ENCODE assay signal across 1 cellular context in the genomic region with DNA sequence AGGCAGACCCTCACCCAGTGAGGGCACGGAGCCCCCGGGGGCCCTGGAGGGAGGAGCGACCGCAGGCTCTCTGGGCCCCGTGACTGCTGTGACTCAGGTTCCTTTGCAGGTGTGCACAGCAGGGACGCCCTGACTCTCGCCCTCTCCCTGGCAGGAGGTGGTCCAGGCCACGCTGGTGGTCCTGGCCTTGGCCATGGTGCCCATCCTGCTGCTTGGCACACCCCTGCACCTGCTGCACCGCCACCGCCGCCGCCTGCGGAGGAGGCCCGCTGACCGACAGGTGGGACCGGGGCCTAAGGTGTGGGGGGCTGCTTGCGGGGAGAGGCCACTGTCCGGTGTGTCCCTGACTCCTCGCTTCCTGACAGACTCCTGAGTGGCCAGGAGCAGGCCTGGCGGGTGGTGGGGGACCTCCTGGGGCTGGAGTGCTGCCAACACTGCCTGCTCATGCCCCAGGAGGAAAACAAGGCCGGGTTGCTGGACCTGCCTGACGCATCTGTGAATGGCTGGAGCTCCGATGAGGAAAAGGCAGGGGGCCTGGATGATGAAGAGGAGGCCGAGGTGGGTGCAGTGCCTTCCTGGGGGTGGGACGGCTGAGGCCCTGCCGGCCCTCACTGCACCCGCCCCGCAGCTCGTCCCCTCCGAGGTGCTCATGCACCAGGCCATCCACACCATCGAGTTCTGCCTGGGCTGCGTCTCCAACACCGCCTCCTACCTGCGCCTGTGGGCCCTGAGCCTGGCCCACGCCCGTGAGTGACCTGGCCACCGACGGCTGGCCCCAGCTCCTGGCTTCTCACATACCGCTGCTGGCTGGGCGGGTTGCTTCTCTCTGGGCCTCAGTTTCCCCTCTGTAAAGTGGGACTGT.
TF ChIP-seq lines count a peak whose summit lies in the region.

No MANE protein-coding gene starts in this region.

TF ChIP-seq in K562, 482 proteins besides CTCF, POLR2A, EP300 and RAD21:
- TF ChIP-seq RBFOX2 (IDR thresholded peaks at IDR 0.05; ENCODE audit: low read depth, low read length) = peak; percentile 54; the same call in 1 of the 2 replicates
- TF ChIP-seq, protein P1, sequence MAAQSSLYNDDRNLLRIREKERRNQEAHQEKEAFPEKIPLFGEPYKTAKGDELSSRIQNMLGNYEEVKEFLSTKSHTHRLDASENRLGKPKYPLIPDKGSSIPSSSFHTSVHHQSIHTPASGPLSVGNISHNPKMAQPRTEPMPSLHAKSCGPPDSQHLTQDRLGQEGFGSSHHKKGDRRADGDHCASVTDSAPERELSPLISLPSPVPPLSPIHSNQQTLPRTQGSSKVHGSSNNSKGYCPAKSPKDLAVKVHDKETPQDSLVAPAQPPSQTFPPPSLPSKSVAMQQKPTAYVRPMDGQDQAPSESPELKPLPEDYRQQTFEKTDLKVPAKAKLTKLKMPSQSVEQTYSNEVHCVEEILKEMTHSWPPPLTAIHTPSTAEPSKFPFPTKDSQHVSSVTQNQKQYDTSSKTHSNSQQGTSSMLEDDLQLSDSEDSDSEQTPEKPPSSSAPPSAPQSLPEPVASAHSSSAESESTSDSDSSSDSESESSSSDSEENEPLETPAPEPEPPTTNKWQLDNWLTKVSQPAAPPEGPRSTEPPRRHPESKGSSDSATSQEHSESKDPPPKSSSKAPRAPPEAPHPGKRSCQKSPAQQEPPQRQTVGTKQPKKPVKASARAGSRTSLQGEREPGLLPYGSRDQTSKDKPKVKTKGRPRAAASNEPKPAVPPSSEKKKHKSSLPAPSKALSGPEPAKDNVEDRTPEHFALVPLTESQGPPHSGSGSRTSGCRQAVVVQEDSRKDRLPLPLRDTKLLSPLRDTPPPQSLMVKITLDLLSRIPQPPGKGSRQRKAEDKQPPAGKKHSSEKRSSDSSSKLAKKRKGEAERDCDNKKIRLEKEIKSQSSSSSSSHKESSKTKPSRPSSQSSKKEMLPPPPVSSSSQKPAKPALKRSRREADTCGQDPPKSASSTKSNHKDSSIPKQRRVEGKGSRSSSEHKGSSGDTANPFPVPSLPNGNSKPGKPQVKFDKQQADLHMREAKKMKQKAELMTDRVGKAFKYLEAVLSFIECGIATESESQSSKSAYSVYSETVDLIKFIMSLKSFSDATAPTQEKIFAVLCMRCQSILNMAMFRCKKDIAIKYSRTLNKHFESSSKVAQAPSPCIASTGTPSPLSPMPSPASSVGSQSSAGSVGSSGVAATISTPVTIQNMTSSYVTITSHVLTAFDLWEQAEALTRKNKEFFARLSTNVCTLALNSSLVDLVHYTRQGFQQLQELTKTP (IDR thresholded peaks at IDR 0.05; ENCODE audit: low read depth in 1 of 2, partially characterized antibody in 2 of 2) = no peak
- TF ChIP-seq, protein P2, sequence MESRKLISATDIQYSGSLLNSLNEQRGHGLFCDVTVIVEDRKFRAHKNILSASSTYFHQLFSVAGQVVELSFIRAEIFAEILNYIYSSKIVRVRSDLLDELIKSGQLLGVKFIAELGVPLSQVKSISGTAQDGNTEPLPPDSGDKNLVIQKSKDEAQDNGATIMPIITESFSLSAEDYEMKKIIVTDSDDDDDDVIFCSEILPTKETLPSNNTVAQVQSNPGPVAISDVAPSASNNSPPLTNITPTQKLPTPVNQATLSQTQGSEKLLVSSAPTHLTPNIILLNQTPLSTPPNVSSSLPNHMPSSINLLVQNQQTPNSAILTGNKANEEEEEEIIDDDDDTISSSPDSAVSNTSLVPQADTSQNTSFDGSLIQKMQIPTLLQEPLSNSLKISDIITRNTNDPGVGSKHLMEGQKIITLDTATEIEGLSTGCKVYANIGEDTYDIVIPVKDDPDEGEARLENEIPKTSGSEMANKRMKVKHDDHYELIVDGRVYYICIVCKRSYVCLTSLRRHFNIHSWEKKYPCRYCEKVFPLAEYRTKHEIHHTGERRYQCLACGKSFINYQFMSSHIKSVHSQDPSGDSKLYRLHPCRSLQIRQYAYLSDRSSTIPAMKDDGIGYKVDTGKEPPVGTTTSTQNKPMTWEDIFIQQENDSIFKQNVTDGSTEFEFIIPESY (CRISPR knock-in tag; IDR thresholded peaks at IDR 0.05) = peak; percentile 75
- no peak for TF ChIP-seq ZNF696 (CRISPR knock-in tag; conservative IDR thresholded peaks at IDR 0.05)
- peak; percentile 14 for TF ChIP-seq RBM22 (IDR thresholded peaks at IDR 0.05; ENCODE audit: low read depth, low read length, poor library complexity, severe bottlenecking)
- no peak for TF ChIP-seq ZNF239 (CRISPR knock-in tag; IDR thresholded peaks at IDR 0.05)
- peak; percentile 63; the same call in 1 of the 2 replicates for TF ChIP-seq POLR2G (IDR thresholded peaks at IDR 0.05; ENCODE audit: low read depth, low read length)
